8 cellular contexts compared by ENCODE assay signal in genomic region chr22:46763051-46763705, GRCh38. TPM values are rescaled to one million over a fixed set of nuclear protein-coding genes. Genes with fewer than 3 reads are reported as not detected.
DNase-seq lines count a peak whose midpoint lies in the region; ATAC-seq and TF ChIP-seq lines count a peak whose summit lies in the region.

No MANE protein-coding gene starts in this region.

- H3K9me3 ChIP-seq in neural progenitor cell (ENCODE audit: low read depth): no peaks in the 10 kb centered on the region

- H3K4me2 ChIP-seq in neural progenitor cell: peak overlapping the region; percentile 91

- H3K36me3 Mint-ChIP-seq in activated B cell treated with CpG ODN at 0.5 μM for 24 hours (ENCODE audit: low read depth) (peaks cover 41% of the 10 kb centered on the region), neural progenitor cell (no peaks in the 10 kb centered on the region)

- H2AFZ ChIP-seq in neural progenitor cell (replicated peaks): peak overlapping the region; percentile 85

- H3K9me3 Mint-ChIP-seq in activated B cell treated with CpG ODN at 0.5 μM for 24 hours: no peaks in the 10 kb centered on the region
- no peaks in the 10 kb centered on the region for H3K9me3 Mint-ChIP-seq in neural progenitor cell

- POLR2A ChIA-PET in AG04449 (lab: Yijun Ruan, JAX): interaction anchor here (0.6 to 2.8 kb wide), 13 partner anchors 9 to 1171 kb away, joined by 3 to 20 read pairs (median 3); no protein-coding TSS in a partner anchor
- POLR2A ChIA-PET in activated B cell treated with CpG ODN at 0.5 μM for 24 hours (lab: Charles Lee): interaction anchor here (0.6 to 6.2 kb wide), 27 partner anchors 11 to 727 kb away, joined by 3 to 273 read pairs (median 4); partner anchors contain the start of genes CERK and TRMU

- CTCF ChIA-PET in AG04449 (lab: Yijun Ruan, JAX) (interaction anchor here (1.0 to 2.5 kb wide), 5 partner anchors 11 to 200 kb away, joined by 3 to 7 read pairs (median 5); no protein-coding TSS in a partner anchor), activated B cell treated with CpG ODN at 0.5 μM for 24 hours (lab: Charles Lee) (interaction anchor here (0.9 to 11.6 kb wide), 8 partner anchors 13 to 396 kb away, joined by 3 to 266 read pairs (median 5); no protein-coding TSS in a partner anchor)

- H3K4me3 ChIP-seq in AG04449 (ENCODE audit: low read depth, low read length) (peak overlapping the region; percentile 93), neural progenitor cell (peak overlapping the region; percentile 96)

- H4K20me1 ChIP-seq in neural progenitor cell (ENCODE audit: low read depth): peaks cover 6% of the 10 kb centered on the region

- H3K36me3 ChIP-seq in neural progenitor cell: no peaks in the 10 kb centered on the region

- H3K4me1 ChIP-seq in neural progenitor cell: peaks cover 14% of the 10 kb centered on the region

- DNase-seq in AG04449 (ENCODE audit: low read depth, low spot score) (no peak), activated B cell treated with CpG ODN at 0.5 μM for 24 hours (peak; percentile 62), fibroblast of gingiva (ENCODE audit: low read depth) (peak; percentile 37), neural progenitor cell (ENCODE audit: low spot score) (no peak), retina (no peak), cerebellum (ENCODE audit: low spot score) (no peak)

- H3K27me3 Mint-ChIP-seq in activated B cell treated with CpG ODN at 0.5 μM for 24 hours (no peaks in the 10 kb centered on the region), neural progenitor cell (ENCODE audit: insufficient read depth, low read depth) (peaks cover 3% of the 10 kb centered on the region)

- peak overlapping the region; percentile 78 for H3K9ac ChIP-seq in neural progenitor cell

- H3K4me3 Mint-ChIP-seq in activated B cell treated with CpG ODN at 0.5 μM for 24 hours: peak overlapping the region; percentile 99
- peak overlapping the region; percentile 96 for H3K4me3 Mint-ChIP-seq in neural progenitor cell

- no peak for TF ChIP-seq CTCF in AG04449 (IDR thresholded peaks at IDR 0.05; ENCODE audit: insufficient read depth, low read length, missing control alignments)
- no peak for TF ChIP-seq CTCF in activated B cell treated with CpG ODN at 0.5 μM for 24 hours (IDR thresholded peaks at IDR 0.05)
- TF ChIP-seq CTCF in neural progenitor cell (IDR thresholded peaks at IDR 0.05): no peak

- peaks cover 21% of the 10 kb centered on the region for H3F3A ChIP-seq in neural progenitor cell (ENCODE audit: low read depth)

- no peak overlapping the region for H3K27ac ChIP-seq in neural progenitor cell

- no peaks in the 10 kb centered on the region for H3K27me3 ChIP-seq in neural progenitor cell

- peaks cover 69% of the 10 kb centered on the region for H3K79me2 ChIP-seq in neural progenitor cell (ENCODE audit: low read depth)

- H3K4me1 Mint-ChIP-seq in activated B cell treated with CpG ODN at 0.5 μM for 24 hours (peaks cover 70% of the 10 kb centered on the region), neural progenitor cell (peaks cover 21% of the 10 kb centered on the region)

- ATAC-seq in GM18870 (IDR thresholded peaks at IDR 0.05; ENCODE audit: unreplicated experiment) (peak; percentile 44), HG03175 (IDR thresholded peaks at IDR 0.05; ENCODE audit: unreplicated experiment) (peak; percentile 56), activated B cell treated with CpG ODN at 0.5 μM for 24 hours (ENCODE audit: low read depth) (peak; percentile 75)

- peak overlapping the region; percentile 99 for H3K27ac Mint-ChIP-seq in activated B cell treated with CpG ODN at 0.5 μM for 24 hours
- H3K27ac Mint-ChIP-seq in neural progenitor cell: peak overlapping the region; percentile 46

- intact Hi-C loops in activated B cell treated with CpG ODN at 0.5 μM for 24 hours (cut with micrococcal nuclease): loop anchor here (1.0 to 10.0 kb wide), 5 partner anchors 11 to 728 kb away; no protein-coding TSS in a partner anchor

RNA-seq across cellular contexts. Expression of gene TBC1D22A, which starts 0.7 kb away (rescaled TPM):
- 73.0 and 85.9 TPM in 2 replicates for total RNA-seq in activated B cell treated with CpG ODN at 0.5 μM for 24 hours
- total RNA-seq in neural progenitor cell (ENCODE audit: low replicate concordance): 9.8 and 10.6 TPM in 2 replicates
- total RNA-seq in cerebellum: 8.2 TPM

RNA-seq across cellular contexts. Expression of gene CERK, which starts 25.1 kb away (rescaled TPM):
- total RNA-seq in activated B cell treated with CpG ODN at 0.5 μM for 24 hours: 13.8 and 16.9 TPM in 2 replicates
- 53.6 and 80.6 TPM in 2 replicates for total RNA-seq in neural progenitor cell (ENCODE audit: low replicate concordance)
- 49.4 TPM for total RNA-seq in cerebellum

Comparison
In these comparisons a context has a peak if more than half of its experiments do, and no peak if none do; other contexts are left out.
1. DNase-seq: peak in activated B cell treated with CpG ODN at 0.5 μM for 24 hours (single experiment) and fibroblast of gingiva (single experiment); none in AG04449 (single experiment), neural progenitor cell (single experiment), retina (single experiment) and cerebellum (single experiment).
2. Peak in every context shown above with its lines, with median percentiles within 50 percentile points of each other: ATAC-seq.